Comparison of ENCODE assay signal across 1 cellular context in genomic region chr17:74923538-74924249, GRCh38.
A peak's percentile ranks its signal among the peaks of the same experiment; 100 is the strongest.
TF ChIP-seq lines count a peak whose summit lies in the region.

No MANE protein-coding gene starts in this region.

TF ChIP-seq in A549, 52 proteins besides CTCF, POLR2A, EP300 and RAD21 (continued from another document):
- TF ChIP-seq, protein P1, sequence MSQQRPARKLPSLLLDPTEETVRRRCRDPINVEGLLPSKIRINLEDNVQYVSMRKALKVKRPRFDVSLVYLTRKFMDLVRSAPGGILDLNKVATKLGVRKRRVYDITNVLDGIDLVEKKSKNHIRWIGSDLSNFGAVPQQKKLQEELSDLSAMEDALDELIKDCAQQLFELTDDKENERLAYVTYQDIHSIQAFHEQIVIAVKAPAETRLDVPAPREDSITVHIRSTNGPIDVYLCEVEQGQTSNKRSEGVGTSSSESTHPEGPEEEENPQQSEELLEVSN (IDR thresholded peaks at IDR 0.05; ENCODE audit: borderline replicate concordance, low read depth), result peak; percentile 98
- no peak for TF ChIP-seq REST (IDR thresholded peaks at IDR 0.05)
